ENCODE assay signal across 14 cellular contexts in the genomic region with DNA sequence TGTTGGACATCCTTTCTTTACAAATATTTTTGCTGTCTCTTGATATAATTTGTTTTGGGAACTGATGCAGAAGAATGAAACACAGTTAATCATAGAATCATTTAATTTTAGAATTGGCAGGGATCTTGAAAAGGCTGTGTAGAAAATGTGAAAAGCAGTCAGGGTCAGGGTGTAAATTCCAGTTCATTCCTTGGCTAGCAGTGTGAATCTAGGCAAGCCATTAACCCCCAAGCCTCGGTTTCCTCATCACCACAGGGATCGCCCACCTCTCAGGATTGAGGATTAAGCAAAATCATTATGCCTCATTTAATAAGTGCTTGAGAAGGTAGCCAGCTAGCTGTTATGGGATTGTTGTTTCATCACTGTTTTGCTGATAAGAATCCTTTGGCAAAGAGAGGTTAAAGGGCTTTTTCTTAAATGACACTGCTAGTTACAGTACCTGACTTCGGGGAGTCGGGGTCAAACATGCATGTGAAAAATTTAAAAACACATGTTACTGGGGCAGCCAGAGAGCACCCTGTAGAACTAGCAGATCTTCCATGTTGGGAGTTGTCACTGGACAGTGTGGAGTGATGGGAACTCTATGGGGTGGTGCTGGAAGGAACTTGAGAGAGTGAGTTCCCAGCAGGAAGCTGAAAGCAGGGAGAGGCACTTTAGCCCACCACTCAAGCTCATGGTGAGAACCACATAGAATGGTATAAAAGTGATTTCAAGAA. TPM values are rescaled to one million over a fixed set of nuclear protein-coding genes. Genes with fewer than 3 reads are reported as not detected.
DNase-seq lines count a peak whose midpoint lies in the region; ATAC-seq and TF ChIP-seq lines count a peak whose summit lies in the region.
"Had no signal": no experiment of that assay in that cellular context is flagged by ENCODE, and none has a peak within 500 bp of the region (broad histone marks: within the 10 kb centered on the region; RNA-seq: fewer than 3 reads in every experiment).

No MANE protein-coding gene starts in this region.

- H3K9me3 Mint-ChIP-seq in activated CD4-positive, alpha-beta T cell treated with anti-CD3 and anti-CD28 coated beads, Interleukin-2, amount 10 ng/mL, durations not matched to agents 24 days and 14 days: no peaks in the 10 kb centered on the region
- no peaks in the 10 kb centered on the region for H3K9me3 Mint-ChIP-seq in WTC11
- no peaks in the 10 kb centered on the region for H3K9me3 Mint-ChIP-seq in immature natural killer cell

- H3K36me3 ChIP-seq in thoracic aorta (peaks cover 63% of the 10 kb centered on the region), testis (ENCODE audit: low read depth, missing control alignments) (no peaks in the 10 kb centered on the region), A673 (ENCODE audit: insufficient read depth, low read length, poor library complexity, severe bottlenecking) (peaks cover 66% of the 10 kb centered on the region)

- H3K27ac ChIP-seq in thoracic aorta: peak overlapping the region; percentile 24 to 50
- peak overlapping the region in 1 of 2 donors; percentile 44 for H3K27ac ChIP-seq in testis
- H3K27ac ChIP-seq in A673 (ENCODE audit: low read depth, low read length, poor library complexity, severe bottlenecking): no peak overlapping the region

- TF ChIP-seq POLR2A in testis (IDR thresholded peaks at IDR 0.05): no peak

- no peak for DNase-seq in activated CD4-positive, alpha-beta T cell treated with anti-CD3 and anti-CD28 coated beads, Interleukin-2, amount 10 ng/mL, durations not matched to agents 24 days and 14 days
- DNase-seq in activated CD4-positive, alpha-beta T cell treated with anti-CD3 and anti-CD28 coated beads, Interleukin-2, amount 50 U/mL, for 48 hours: no peak
- no peak for DNase-seq in WTC11 (ENCODE audit: low spot score)
- no peak for DNase-seq in immature natural killer cell
- DNase-seq in thoracic aorta (ENCODE audit: low spot score): no peak
- no peak for DNase-seq in testis
- no peak for DNase-seq in A673 (ENCODE audit: low spot score)
- DNase-seq: ACHN, EL, islet precursor cell, NCI-H2171 treated with DMSO at 0.1 percent for 48 hours, PC-9 had no signal

- intact Hi-C loops in activated CD4-positive, alpha-beta T cell treated with anti-CD3 and anti-CD28 coated beads, Interleukin-2, amount 10 ng/mL, durations not matched to agents 24 days and 14 days (cut with micrococcal nuclease): no loop called here
- intact Hi-C loops in testis (cut with DNase I; ENCODE audit: low total_unique reads) (loop anchor here (10.0 kb wide), 2 partner anchors 54 to 124 kb away; a partner anchor contains a TSS), A673 (cut with micrococcal nuclease; ENCODE audit: unreplicated experiment) (no loop called here)

- H3K4me1 ChIP-seq in thoracic aorta (ENCODE audit: control insufficient read depth in 1 of 2, low read depth in 2 of 2): peaks cover 18 to 83% of the 10 kb centered on the region in 2 donors
- peaks cover 45% of the 10 kb centered on the region for H3K4me1 ChIP-seq in testis
- peaks cover 21% of the 10 kb centered on the region for H3K4me1 ChIP-seq in A673 (ENCODE audit: insufficient read depth, low read length, poor library complexity, severe bottlenecking)

- peaks cover 53% of the 10 kb centered on the region for H3K36me3 Mint-ChIP-seq in activated CD4-positive, alpha-beta T cell treated with anti-CD3 and anti-CD28 coated beads, Interleukin-2, amount 10 ng/mL, durations not matched to agents 24 days and 14 days (ENCODE audit: low read depth)
- H3K36me3 Mint-ChIP-seq in WTC11 (peaks cover 49% of the 10 kb centered on the region), immature natural killer cell (peaks cover 21 to 52% (median 25%) of the 10 kb centered on the region in 3 donors)

- TF ChIP-seq CTCF in WTC11 (IDR thresholded peaks at IDR 0.05) (no peak), thoracic aorta (IDR thresholded peaks at IDR 0.05) (no peak), testis (IDR thresholded peaks at IDR 0.05) (no peak), A673 (conservative IDR thresholded peaks at IDR 0.05; ENCODE audit: low read depth, low read length) (no peak)

- no peak for ATAC-seq in WTC11
- no peak for ATAC-seq in thoracic aorta (ENCODE audit: insufficient number of reproducible peaks, low FRiP score, low read depth)
- ATAC-seq in HG03439 (IDR thresholded peaks at IDR 0.05; ENCODE audit: unreplicated experiment): no peak

- no peaks in the 10 kb centered on the region for H3K27me3 Mint-ChIP-seq in activated CD4-positive, alpha-beta T cell treated with anti-CD3 and anti-CD28 coated beads, Interleukin-2, amount 10 ng/mL, durations not matched to agents 24 days and 14 days
- H3K27me3 Mint-ChIP-seq in WTC11 (ENCODE audit: low read depth) (no peaks in the 10 kb centered on the region), immature natural killer cell (ENCODE audit: low read depth in 3 of 3) (peaks cover 2 to 8% (median 4%) of the 10 kb centered on the region in 3 donors)

- H3K4me3 ChIP-seq in thoracic aorta (no peak overlapping the region), testis (no peak overlapping the region), A673 (ENCODE audit: low read depth, low read length, poor library complexity, severe bottlenecking) (no peak overlapping the region)
- H3K4me3 ChIP-seq: PC-9 had no signal

- no peak overlapping the region for H3K4me3 Mint-ChIP-seq in activated CD4-positive, alpha-beta T cell treated with anti-CD3 and anti-CD28 coated beads, Interleukin-2, amount 10 ng/mL, durations not matched to agents 24 days and 14 days
- no peak overlapping the region for H3K4me3 Mint-ChIP-seq in WTC11
- peak overlapping the region in 4 of 5 donors; percentile 14 to 45 (median 19) for H3K4me3 Mint-ChIP-seq in immature natural killer cell

- no TSS peak for BruUV-seq in A673 (replicated peaks; lab: Mats Ljungman, UMichigan)

- peaks cover 36% of the 10 kb centered on the region for H3K4me1 Mint-ChIP-seq in activated CD4-positive, alpha-beta T cell treated with anti-CD3 and anti-CD28 coated beads, Interleukin-2, amount 10 ng/mL, durations not matched to agents 24 days and 14 days
- peaks cover 37% of the 10 kb centered on the region for H3K4me1 Mint-ChIP-seq in WTC11
- peaks cover 22 to 63% of the 10 kb centered on the region in 2 donors for H3K4me1 Mint-ChIP-seq in immature natural killer cell

- H3K27me3 ChIP-seq in thoracic aorta (replicated peaks; ENCODE audit: insufficient read depth) (no peaks in the 10 kb centered on the region), testis (no peaks in the 10 kb centered on the region), A673 (replicated peaks; ENCODE audit: insufficient read depth, low read depth, low read length, poor library complexity) (no peaks in the 10 kb centered on the region)

- 68 to 72% methylated on average over 4 of the region's 4 CpGs for WGBS in testis, 2 donors

- no peaks in the 10 kb centered on the region for H3K9me3 ChIP-seq in thoracic aorta
- no peaks in the 10 kb centered on the region for H3K9me3 ChIP-seq in testis
- no peaks in the 10 kb centered on the region for H3K9me3 ChIP-seq in A673 (ENCODE audit: low read depth, low read length, poor library complexity, severe bottlenecking)

- peak overlapping the region; percentile 32 for H3K27ac Mint-ChIP-seq in activated CD4-positive, alpha-beta T cell treated with anti-CD3 and anti-CD28 coated beads, Interleukin-2, amount 10 ng/mL, durations not matched to agents 24 days and 14 days
- peak overlapping the region; percentile 27; the same call in 1 of the 2 replicates for H3K27ac Mint-ChIP-seq in WTC11
- peak overlapping the region in 5 of 6 donors; percentile 76 to 93 (median 88) for H3K27ac Mint-ChIP-seq in immature natural killer cell

- CTCF ChIA-PET in WTC11 (lab: Charles Lee): interaction anchor here (1.9 kb wide), 1 partner anchor 40 kb away, joined by 7 read pairs; no protein-coding TSS in a partner anchor
- CTCF ChIA-PET in A673 (lab: Charles Lee): interaction anchor here (0.7 kb wide), 1 partner anchor 8 kb away, joined by 3 read pairs; no protein-coding TSS in a partner anchor

- POLR2A ChIA-PET in WTC11 (lab: Charles Lee) (no interaction called here), A673 (lab: Charles Lee; ENCODE audit: low non-redundant PET) (interaction anchor here (0.5 kb wide), 1 partner anchor 203 kb away, joined by 3 read pairs; a partner anchor contains a TSS)

RNA-seq across cellular contexts. Expression of a gene that starts 10.7 kb away (rescaled TPM):
- 52.7 and 54.4 TPM in 2 replicates for total RNA-seq in activated CD4-positive, alpha-beta T cell treated with anti-CD3 and anti-CD28 coated beads, Interleukin-2, amount 10 ng/mL, durations not matched to agents 24 days and 14 days
- 32.3 to 44.1 TPM (median 32.4 TPM) in 3 replicates for total RNA-seq in WTC11 (2021)
- polyA plus RNA-seq in immature natural killer cell: 10 to 100 TPM; 37.7 to 89.0 (median 67.0) TPM
- 100 to 1,000 TPM; 311 to 384 TPM for total RNA-seq in thoracic aorta
- total RNA-seq in testis: 100 to 1,000 TPM in 1 of 2 donors, 10 to 100 TPM in 1; 94.6 to 106 TPM
- polyA plus RNA-seq in testis (ENCODE audit: insufficient read depth, low read depth, low replicate concordance): 59.8 TPM
- 82.6 and 91.5 TPM in 2 replicates for total RNA-seq in A673 (2021)

RNA-seq across cellular contexts. Expression of a gene that starts 20.7 kb away (rescaled TPM):
- not detected in 2 replicates for total RNA-seq in activated CD4-positive, alpha-beta T cell treated with anti-CD3 and anti-CD28 coated beads, Interleukin-2, amount 10 ng/mL, durations not matched to agents 24 days and 14 days
- 36.8 to 46.4 TPM (median 38.4 TPM) in 3 replicates for total RNA-seq in WTC11 (2021)
- polyA plus RNA-seq in immature natural killer cell: under 1 TPM in 2 of 3 donors, not detected in 1; 0.19 to 0.61 TPM
- under 1 TPM in 1 of 2 donors, not detected in 1; 0.78 TPM for total RNA-seq in thoracic aorta
- 1 to 10 TPM in 1 of 2 donors, under 1 TPM in 1; 0.87 to 2.0 TPM for total RNA-seq in testis
- 2.2 TPM for polyA plus RNA-seq in testis (ENCODE audit: insufficient read depth, low read depth, low replicate concordance)
- 1.0 TPM in 1 of 2 replicates, not detected in the other for total RNA-seq in A673 (2021)
- polyA plus RNA-seq: neural cell had no signal

RNA-seq across cellular contexts. Expression of a gene that starts 44.2 kb away (rescaled TPM):
- not detected in 2 replicates for total RNA-seq in activated CD4-positive, alpha-beta T cell treated with anti-CD3 and anti-CD28 coated beads, Interleukin-2, amount 10 ng/mL, durations not matched to agents 24 days and 14 days
- total RNA-seq in WTC11 (2021) (97.6 to 108 TPM (median 100 TPM) in 3 replicates), thoracic aorta (10 to 100 TPM; 16.4 to 33.5 TPM), testis (10 to 100 TPM; 22.7 to 43.1 TPM), A673 (2021) (not detected in 2 replicates)
- polyA plus RNA-seq in immature natural killer cell (under 1 TPM in 2 of 3 donors, not detected in 1; 0.10 to 0.64 TPM), testis (ENCODE audit: insufficient read depth, low read depth, low replicate concordance) (14.6 TPM)
- polyA plus RNA-seq: neural cell had no signal

RNA-seq across cellular contexts. Expression of a gene that starts 52.8 kb away (rescaled TPM):
- total RNA-seq in activated CD4-positive, alpha-beta T cell treated with anti-CD3 and anti-CD28 coated beads, Interleukin-2, amount 10 ng/mL, durations not matched to agents 24 days and 14 days: 1.7 and 2.1 TPM in 2 replicates
- total RNA-seq in WTC11 (2021) (4.0 to 6.1 TPM (median 4.5 TPM) in 3 replicates), thoracic aorta (100 to 1,000 TPM; 176 to 217 TPM), testis (100 to 1,000 TPM in 1 of 2 donors, 10 to 100 TPM in 1; 81.3 to 112 TPM), A673 (2021) (25.7 and 27.5 TPM in 2 replicates)
- polyA plus RNA-seq in immature natural killer cell (1 to 10 TPM; 1.2 to 3.6 (median 2.8) TPM), testis (ENCODE audit: insufficient read depth, low read depth, low replicate concordance) (36.6 TPM)
- polyA plus RNA-seq: neural cell had no signal

Comparison
In these comparisons a context has a peak if more than half of its experiments do, and no peak if none do; other contexts are left out.
1. H3K27ac Mint-ChIP-seq: peak in every context shown above with its lines; median percentile 88 in immature natural killer cell; 32 in activated CD4-positive, alpha-beta T cell treated with anti-CD3 and anti-CD28 coated beads, Interleukin-2, amount 10 ng/mL, durations not matched to agents 24 days and 14 days; 27 in WTC11.
2. H3K4me3 Mint-ChIP-seq: peak in immature natural killer cell (4 of 5); none in activated CD4-positive, alpha-beta T cell treated with anti-CD3 and anti-CD28 coated beads, Interleukin-2, amount 10 ng/mL, durations not matched to agents 24 days and 14 days (single experiment) and WTC11 (single experiment).
3. RNA of a gene that starts 20.7 kb away (total RNA-seq): 36.8 to 46.4 TPM in WTC11; 0.87 to 2.0 TPM in testis, 0.78 TPM in thoracic aorta, 1.0 TPM in A673 and not detected in activated CD4-positive, alpha-beta T cell treated with anti-CD3 and anti-CD28 coated beads, Interleukin-2, amount 10 ng/mL, durations not matched to agents 24 days and 14 days; every median in the first group is over 10 times any median in the second.
4. RNA of a gene that starts 44.2 kb away (total RNA-seq): 97.6 to 108 TPM in WTC11, 22.7 to 43.1 TPM in testis and 16.4 to 33.5 TPM in thoracic aorta; not detected in A673 and not detected in activated CD4-positive, alpha-beta T cell treated with anti-CD3 and anti-CD28 coated beads, Interleukin-2, amount 10 ng/mL, durations not matched to agents 24 days and 14 days; every median in the first group is over 10 times any median in the second.